1 cellular context compared by ENCODE assay signal in the genomic region with DNA sequence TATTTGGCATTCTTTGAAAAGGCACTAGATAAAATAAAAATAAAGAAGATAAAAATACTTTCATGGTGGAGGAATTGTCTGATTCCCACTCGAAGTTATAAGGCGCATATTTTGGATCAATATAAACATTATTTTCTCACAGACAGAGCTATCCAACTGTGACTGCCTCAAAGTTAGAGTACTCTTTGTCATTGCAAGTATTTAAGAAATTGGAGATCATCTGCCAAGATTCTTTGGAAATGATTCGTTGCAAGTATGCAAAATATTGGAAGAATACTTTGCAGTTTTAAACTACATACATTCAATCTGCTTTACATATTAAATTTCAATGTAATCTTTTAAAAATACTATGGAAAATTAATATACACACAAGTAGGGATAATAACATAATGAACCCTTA.
TF ChIP-seq lines count a peak whose summit lies in the region.

No MANE protein-coding gene starts in this region.

TF ChIP-seq in IMR-90, 13 proteins besides CTCF, POLR2A, EP300 and RAD21 (continued from another document):
- no peak for TF ChIP-seq MAZ (IDR thresholded peaks at IDR 0.05; ENCODE audit: borderline replicate concordance, low read depth, low read length)
- no peak for TF ChIP-seq BHLHE40 (IDR thresholded peaks at IDR 0.05; ENCODE audit: low read depth, low read length)
- TF ChIP-seq MAFK (IDR thresholded peaks at IDR 0.05; ENCODE audit: low read depth, low read length) = no peak
- no peak for TF ChIP-seq RFX5 (IDR thresholded peaks at IDR 0.05; ENCODE audit: low read depth, low read length)
- TF ChIP-seq FOS (IDR thresholded peaks at IDR 0.05; ENCODE audit: low read depth, low read length) = no peak
- TF ChIP-seq CHD1 (IDR thresholded peaks at IDR 0.05; ENCODE audit: low read depth, low read length) = no peak
- no peak for TF ChIP-seq RCOR1 (IDR thresholded peaks at IDR 0.05; ENCODE audit: insufficient replicate concordance, low read length)
- no peak for TF ChIP-seq SMC3 (IDR thresholded peaks at IDR 0.05; ENCODE audit: low read depth, low read length)
- TF ChIP-seq CEBPB (IDR thresholded peaks at IDR 0.05; ENCODE audit: low read depth, low read length) = no peak
- TF ChIP-seq, protein P1, sequence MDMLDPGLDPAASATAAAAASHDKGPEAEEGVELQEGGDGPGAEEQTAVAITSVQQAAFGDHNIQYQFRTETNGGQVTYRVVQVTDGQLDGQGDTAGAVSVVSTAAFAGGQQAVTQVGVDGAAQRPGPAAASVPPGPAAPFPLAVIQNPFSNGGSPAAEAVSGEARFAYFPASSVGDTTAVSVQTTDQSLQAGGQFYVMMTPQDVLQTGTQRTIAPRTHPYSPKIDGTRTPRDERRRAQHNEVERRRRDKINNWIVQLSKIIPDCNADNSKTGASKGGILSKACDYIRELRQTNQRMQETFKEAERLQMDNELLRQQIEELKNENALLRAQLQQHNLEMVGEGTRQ (IDR thresholded peaks at IDR 0.05; ENCODE audit: low read depth, low read length) = no peak
- no peak for TF ChIP-seq MXI1 (IDR thresholded peaks at IDR 0.05; ENCODE audit: borderline replicate concordance, low read depth, low read length)
